In genomic region chr12:47782372-47782770, GRCh38 we compare ENCODE assay signal across 1 cellular context.
TF ChIP-seq lines count a peak whose summit lies in the region.

No MANE protein-coding gene starts in this region.

TF ChIP-seq in K562, 482 proteins besides CTCF, POLR2A, EP300 and RAD21:
- no peak for TF ChIP-seq CHD1 (IDR thresholded peaks at IDR 0.05; ENCODE audit: low read length)
- TF ChIP-seq UBTF (IDR thresholded peaks at IDR 0.05; ENCODE audit: borderline replicate concordance in 1 of 2, low read depth in 2 of 2, low read length in 2 of 2), result no peak
- TF ChIP-seq RBM22 (IDR thresholded peaks at IDR 0.05; ENCODE audit: low read depth, low read length, poor library complexity, severe bottlenecking), result peak; percentile 45
- TF ChIP-seq RFX1 (IDR thresholded peaks at IDR 0.05), result no peak
